In genomic region chr18:13566941-13567762, GRCh38 we compare ENCODE assay signal across 8 cellular contexts.
DNase-seq lines count a peak whose midpoint lies in the region; ATAC-seq and FAIRE-seq lines count a peak whose summit lies in the region.

No MANE protein-coding gene starts in this region.

- H3K27me3 ChIP-seq in CD8-positive, alpha-beta memory T cell (ENCODE audit: insufficient read depth, low read length, poor library complexity, severe bottlenecking) = no peaks in the 10 kb centered on the region
- H3K27me3 ChIP-seq in aorta (ENCODE audit: control insufficient read depth in 1 of 2, insufficient read depth in 2 of 2, low read length in 1 of 2) = no peaks in the 10 kb centered on the region

- H3K4me1 Mint-ChIP-seq in CD8-positive, alpha-beta memory T cell = peaks cover 23 to 68% (median 38%) of the 10 kb centered on the region in 3 donors
- H3K4me1 Mint-ChIP-seq in activated naive CD4-positive, alpha-beta T cell treated with anti-CD3 and anti-CD28 coated beads, Interleukin-2, amount 50 U/mL, for 24 hours = peaks cover 46% of the 10 kb centered on the region

- peak overlapping the region in 6 of 8 donors; percentile 37 to 98 (median 81) for H3K27ac Mint-ChIP-seq in CD8-positive, alpha-beta memory T cell
- no peak overlapping the region for H3K27ac Mint-ChIP-seq in activated naive CD4-positive, alpha-beta T cell treated with anti-CD3 and anti-CD28 coated beads, Interleukin-2, amount 50 U/mL, for 24 hours

- no peak overlapping the region for H3K4me3 ChIP-seq in CD8-positive, alpha-beta memory T cell (ENCODE audit: low read length)
- no peak overlapping the region for H3K4me3 ChIP-seq in mesodermal cell (ENCODE audit: extremely low read depth, insufficient read depth, low read length, poor library complexity, severe bottlenecking)
- no peak overlapping the region for H3K4me3 ChIP-seq in aorta (ENCODE audit: low read length in 2 of 2)

- no peaks in the 10 kb centered on the region for H3K9me3 ChIP-seq in CD8-positive, alpha-beta memory T cell (ENCODE audit: low read length)
- H3K9me3 ChIP-seq in mesodermal cell (ENCODE audit: control insufficient read depth, low read length) (no peaks in the 10 kb centered on the region), aorta (ENCODE audit: control insufficient read depth, low read length) (no peaks in the 10 kb centered on the region)

- peak; percentile 58 for ATAC-seq in GM19351 (IDR thresholded peaks at IDR 0.05; ENCODE audit: unreplicated experiment)
- ATAC-seq in HG03354 (IDR thresholded peaks at IDR 0.05; ENCODE audit: poor library complexity, severe bottlenecking, unreplicated experiment) = peak; percentile 60
- ATAC-seq in aorta (ENCODE audit: low FRiP score) = no peak

- intact Hi-C loops in aorta (cut with DNase I) = loop anchor here (5.0 to 10.0 kb wide), 4 partner anchors 35 to 238 kb away; partner anchors contain the start of genes FAM210A (in 1 of the 2) and RNMT (in 1 of the 2)

- POLR2A ChIA-PET in CD8-positive, alpha-beta memory T cell (lab: Charles Lee) = interaction anchor here (1.4 kb wide), 1 partner anchor 45 kb away, joined by 3 read pairs; no protein-coding TSS in a partner anchor

- no peaks in the 10 kb centered on the region for H3K36me3 ChIP-seq in CD8-positive, alpha-beta memory T cell (ENCODE audit: insufficient read depth, low read length)
- H3K36me3 ChIP-seq in mesodermal cell (ENCODE audit: control insufficient read depth, insufficient read depth, low read length) (no peaks in the 10 kb centered on the region), aorta (ENCODE audit: control insufficient read depth in 1 of 2, insufficient read depth in 2 of 2, low read length in 1 of 2) (no peaks in the 10 kb centered on the region)

- H3K27ac ChIP-seq in CD8-positive, alpha-beta memory T cell (ENCODE audit: low read depth, low read length) = no peak overlapping the region
- H3K27ac ChIP-seq in mesodermal cell (ENCODE audit: low read depth, low read length, severe bottlenecking) (peak overlapping the region; percentile 37), aorta (ENCODE audit: low read depth in 1 of 2, low read length in 2 of 2) (no peak overlapping the region)

- H3K27me3 Mint-ChIP-seq in CD8-positive, alpha-beta memory T cell = peaks cover 0 to 3% of the 10 kb centered on the region in 2 donors
- no peaks in the 10 kb centered on the region for H3K27me3 Mint-ChIP-seq in activated naive CD4-positive, alpha-beta T cell treated with anti-CD3 and anti-CD28 coated beads, Interleukin-2, amount 50 U/mL, for 24 hours

- no peaks in the 10 kb centered on the region for H3K9me3 Mint-ChIP-seq in CD8-positive, alpha-beta memory T cell
- no peaks in the 10 kb centered on the region for H3K9me3 Mint-ChIP-seq in activated naive CD4-positive, alpha-beta T cell treated with anti-CD3 and anti-CD28 coated beads, Interleukin-2, amount 50 U/mL, for 24 hours

- CTCF ChIA-PET in CD8-positive, alpha-beta memory T cell (lab: Charles Lee) = interaction anchor here (0.8 to 1.4 kb wide), 4 partner anchors 9 to 45 kb away, joined by 3 to 4 read pairs (median 3); no protein-coding TSS in a partner anchor

- peak in 1 of 5 donors; percentile 55 for DNase-seq in CD8-positive, alpha-beta memory T cell
- DNase-seq in aorta (peak; percentile 84 to 91), COR-L47 (lab: John Stamatoyannopoulos, UW) (no peak), HTR-8/SVneo (ENCODE audit: insufficient read length, low spot score) (no peak)

- 63 to 69% methylated on average over 14 to 16 of the region's 18 CpGs for WGBS in mesodermal cell (ENCODE audit: insufficient coverage in 2 of 2), 2 experiments
- WGBS in aorta, 2 donors = 81 to 84% methylated on average over 18 of the region's 18 CpGs

- peaks cover under 1% of the 10 kb centered on the region for H3K4me1 ChIP-seq in CD8-positive, alpha-beta memory T cell (ENCODE audit: insufficient read depth, low read length)
- H3K4me1 ChIP-seq in mesodermal cell (ENCODE audit: control insufficient read depth, insufficient read depth, low read length, poor library complexity, severe bottlenecking) (peaks cover 7% of the 10 kb centered on the region), aorta (ENCODE audit: control insufficient read depth in 1 of 2, insufficient read depth in 2 of 2, low read length in 2 of 2) (peaks cover 0 to 2% of the 10 kb centered on the region in 2 donors)

- no peak for FAIRE-seq in HTR-8/SVneo (lab: Jason Lieb, UNC)

- H3K36me3 Mint-ChIP-seq in CD8-positive, alpha-beta memory T cell = peaks cover 0 to 2% (median 0%) of the 10 kb centered on the region in 3 donors
- peaks cover 6% of the 10 kb centered on the region for H3K36me3 Mint-ChIP-seq in activated naive CD4-positive, alpha-beta T cell treated with anti-CD3 and anti-CD28 coated beads, Interleukin-2, amount 50 U/mL, for 24 hours

- H3K4me3 Mint-ChIP-seq in CD8-positive, alpha-beta memory T cell = peak overlapping the region in 6 of 7 donors; percentile 45 to 76 (median 61)
- peak overlapping the region; percentile 49 for H3K4me3 Mint-ChIP-seq in activated naive CD4-positive, alpha-beta T cell treated with anti-CD3 and anti-CD28 coated beads, Interleukin-2, amount 50 U/mL, for 24 hours

Comparison
In these comparisons a context has a peak if more than half of its experiments do, and no peak if none do; other contexts are left out.
1. DNase-seq: peak in aorta (2 of 2); none in COR-L47 (single experiment) and HTR-8/SVneo (single experiment).